In the genomic region with DNA sequence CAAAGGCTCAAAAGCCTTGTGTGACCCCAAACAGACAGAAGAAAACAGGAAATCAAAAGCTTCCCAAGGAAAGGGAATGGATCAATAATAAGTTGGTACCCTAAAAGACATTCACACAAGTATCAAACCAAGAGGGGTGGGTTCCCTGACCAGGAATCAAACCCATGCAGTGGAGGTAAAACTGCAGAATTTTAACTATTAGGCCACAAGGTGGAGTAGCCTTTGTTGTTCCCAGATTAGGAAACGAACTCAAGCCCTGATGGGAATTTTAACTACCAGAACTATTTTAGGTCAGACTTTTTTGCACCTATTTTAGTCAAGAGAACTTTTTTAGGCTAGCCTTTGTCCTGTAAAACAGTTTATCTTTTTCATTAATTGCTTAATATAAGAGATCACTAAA, we compare ENCODE assay signal across 1 cellular context.
TF ChIP-seq lines count a peak whose summit lies in the region.

No MANE protein-coding gene starts in this region.

TF ChIP-seq in GM12878, 131 proteins besides CTCF, POLR2A, EP300 and RAD21 (continued from another document):
- TF ChIP-seq, protein P1, sequence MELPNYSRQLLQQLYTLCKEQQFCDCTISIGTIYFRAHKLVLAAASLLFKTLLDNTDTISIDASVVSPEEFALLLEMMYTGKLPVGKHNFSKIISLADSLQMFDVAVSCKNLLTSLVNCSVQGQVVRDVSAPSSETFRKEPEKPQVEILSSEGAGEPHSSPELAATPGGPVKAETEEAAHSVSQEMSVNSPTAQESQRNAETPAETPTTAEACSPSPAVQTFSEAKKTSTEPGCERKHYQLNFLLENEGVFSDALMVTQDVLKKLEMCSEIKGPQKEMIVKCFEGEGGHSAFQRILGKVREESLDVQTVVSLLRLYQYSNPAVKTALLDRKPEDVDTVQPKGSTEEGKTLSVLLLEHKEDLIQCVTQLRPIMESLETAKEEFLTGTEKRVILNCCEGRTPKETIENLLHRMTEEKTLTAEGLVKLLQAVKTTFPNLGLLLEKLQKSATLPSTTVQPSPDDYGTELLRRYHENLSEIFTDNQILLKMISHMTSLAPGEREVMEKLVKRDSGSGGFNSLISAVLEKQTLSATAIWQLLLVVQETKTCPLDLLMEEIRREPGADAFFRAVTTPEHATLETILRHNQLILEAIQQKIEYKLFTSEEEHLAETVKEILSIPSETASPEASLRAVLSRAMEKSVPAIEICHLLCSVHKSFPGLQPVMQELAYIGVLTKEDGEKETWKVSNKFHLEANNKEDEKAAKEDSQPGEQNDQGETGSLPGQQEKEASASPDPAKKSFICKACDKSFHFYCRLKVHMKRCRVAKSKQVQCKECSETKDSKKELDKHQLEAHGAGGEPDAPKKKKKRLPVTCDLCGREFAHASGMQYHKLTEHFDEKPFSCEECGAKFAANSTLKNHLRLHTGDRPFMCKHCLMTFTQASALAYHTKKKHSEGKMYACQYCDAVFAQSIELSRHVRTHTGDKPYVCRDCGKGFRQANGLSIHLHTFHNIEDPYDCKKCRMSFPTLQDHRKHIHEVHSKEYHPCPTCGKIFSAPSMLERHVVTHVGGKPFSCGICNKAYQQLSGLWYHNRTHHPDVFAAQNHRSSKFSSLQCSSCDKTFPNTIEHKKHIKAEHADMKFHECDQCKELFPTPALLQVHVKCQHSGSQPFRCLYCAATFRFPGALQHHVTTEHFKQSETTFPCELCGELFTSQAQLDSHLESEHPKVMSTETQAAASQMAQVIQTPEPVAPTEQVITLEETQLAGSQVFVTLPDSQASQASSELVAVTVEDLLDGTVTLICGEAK (IDR thresholded peaks at IDR 0.05; ENCODE audit: borderline replicate concordance) = no peak
- TF ChIP-seq NFIC (IDR thresholded peaks at IDR 0.05; ENCODE audit: low read depth, low read length) = no peak
- no peak for TF ChIP-seq SMAD5 (IDR thresholded peaks at IDR 0.05; ENCODE audit: low read depth)
- no peak for TF ChIP-seq ZNF207 (IDR thresholded peaks at IDR 0.05; ENCODE audit: borderline replicate concordance)
- TF ChIP-seq, protein P2, sequence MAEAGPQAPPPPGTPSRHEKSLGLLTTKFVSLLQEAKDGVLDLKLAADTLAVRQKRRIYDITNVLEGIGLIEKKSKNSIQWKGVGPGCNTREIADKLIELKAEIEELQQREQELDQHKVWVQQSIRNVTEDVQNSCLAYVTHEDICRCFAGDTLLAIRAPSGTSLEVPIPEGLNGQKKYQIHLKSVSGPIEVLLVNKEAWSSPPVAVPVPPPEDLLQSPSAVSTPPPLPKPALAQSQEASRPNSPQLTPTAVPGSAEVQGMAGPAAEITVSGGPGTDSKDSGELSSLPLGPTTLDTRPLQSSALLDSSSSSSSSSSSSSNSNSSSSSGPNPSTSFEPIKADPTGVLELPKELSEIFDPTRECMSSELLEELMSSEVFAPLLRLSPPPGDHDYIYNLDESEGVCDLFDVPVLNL (IDR thresholded peaks at IDR 0.05; ENCODE audit: low read depth, low read length) = no peak
- no peak for TF ChIP-seq SREBF2 (IDR thresholded peaks at IDR 0.05; ENCODE audit: low read length)
- no peak for TF ChIP-seq EZH2 (IDR thresholded peaks at IDR 0.05; ENCODE audit: borderline replicate concordance, control insufficient read depth, low read depth, low read length)
- TF ChIP-seq BMI1 (IDR thresholded peaks at IDR 0.05; ENCODE audit: borderline replicate concordance) = no peak
- no peak for TF ChIP-seq TAF1 (IDR thresholded peaks at IDR 0.05; ENCODE audit: borderline replicate concordance, low read depth, low read length)
- no peak for TF ChIP-seq CHD2 (IDR thresholded peaks at IDR 0.05; ENCODE audit: borderline replicate concordance, low read depth, low read length)
- no peak for TF ChIP-seq KAT2A (conservative IDR thresholded peaks at IDR 0.05; ENCODE audit: control insufficient read depth, low read depth, low read length)
- no peak for TF ChIP-seq SPI1 (IDR thresholded peaks at IDR 0.05; ENCODE audit: borderline replicate concordance, insufficient read depth, low read depth, low read length)
- no peak for TF ChIP-seq ZNF622 (IDR thresholded peaks at IDR 0.05)
- no peak for TF ChIP-seq POU2F2 (IDR thresholded peaks at IDR 0.05; ENCODE audit: borderline replicate concordance, low read depth, low read length)
- no peak for TF ChIP-seq CBFB (IDR thresholded peaks at IDR 0.05; ENCODE audit: low read depth)
- TF ChIP-seq SMAD1 (IDR thresholded peaks at IDR 0.05; ENCODE audit: low read depth, partially characterized antibody) = no peak
- TF ChIP-seq SIX5 (IDR thresholded peaks at IDR 0.05; ENCODE audit: low read depth, low read length, severe bottlenecking) = no peak
- TF ChIP-seq KLF5 (IDR thresholded peaks at IDR 0.05; ENCODE audit: partially characterized antibody) = no peak
